Comparison of ENCODE assay signal across 8 cellular contexts in the genomic region with DNA sequence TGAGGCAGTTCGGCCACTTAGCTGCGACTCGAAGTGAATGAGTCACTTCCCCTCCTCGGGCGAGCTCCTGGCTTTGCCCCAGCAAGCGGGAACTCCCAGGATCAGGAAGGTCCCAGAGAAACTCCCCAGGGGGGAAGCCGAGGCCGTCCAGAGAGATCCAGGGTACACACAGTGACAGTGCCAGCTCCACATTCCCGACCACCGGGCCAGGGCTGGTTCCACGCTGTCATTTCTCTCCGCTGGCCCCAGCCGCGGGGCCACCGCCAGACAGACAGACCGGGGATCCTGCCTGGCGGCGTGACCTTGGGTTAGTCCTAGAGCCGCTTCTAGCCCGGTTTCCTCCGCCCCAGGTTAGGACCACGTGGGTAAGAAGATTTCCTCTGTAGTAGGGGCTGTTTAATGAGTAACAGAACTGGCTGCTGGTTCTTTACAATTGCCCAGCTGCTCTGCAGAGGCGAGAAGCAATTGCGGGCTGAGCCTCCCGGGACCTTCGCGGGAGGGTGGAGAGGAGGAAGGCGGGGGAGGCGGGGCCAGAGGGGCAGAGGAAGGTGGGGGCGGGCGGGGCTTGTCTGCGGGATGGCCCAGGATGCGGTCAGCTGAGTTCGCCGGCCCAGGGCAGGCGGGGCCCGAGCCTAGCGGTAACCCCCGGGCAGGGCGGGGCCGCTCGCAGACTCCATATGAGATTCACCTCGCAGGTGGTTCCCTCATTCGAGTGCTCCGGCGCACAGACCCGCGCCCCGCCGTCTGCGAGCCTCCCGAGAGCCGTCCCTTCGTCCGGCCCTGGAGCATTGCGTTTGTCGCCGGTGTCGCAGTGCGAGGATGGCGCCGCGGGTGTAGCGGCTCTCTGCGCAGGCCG. TPM values are rescaled to one million over a fixed set of nuclear protein-coding genes. Genes with fewer than 3 reads are reported as not detected.
DNase-seq lines count a peak whose midpoint lies in the region; ATAC-seq and TF ChIP-seq lines count a peak whose summit lies in the region.

A gene (plus strand): TSS at position 707 of the 856 bp plus-strand sequence. CDS start 5,519 bp downstream, outside the sequence.

- peak within 1 kb of the TSS; percentile 26 for H2AFZ ChIP-seq in OCI-LY3 (ENCODE audit: low read depth, low read length)

- POLR2A ChIA-PET in CD4-positive, alpha-beta memory T cell (lab: Charles Lee; ENCODE audit: partially characterized antibody), result interaction anchor here (0.6 to 3.8 kb wide), 14 partner anchors 10 to 111 kb away, joined by 3 to 62 read pairs (median 4); a partner anchor contains a TSS

- H3K4me3 ChIP-seq in CD4-positive, alpha-beta memory T cell (ENCODE audit: low read length in 2 of 2), result peak within 1 kb of the TSS; percentile 70 to 92
- H3K4me3 ChIP-seq in OCI-LY3 (ENCODE audit: low read length) (peak within 1 kb of the TSS; percentile 87), mucosa of descending colon (peak within 1 kb of the TSS; percentile 59)

- peak within 1 kb of the TSS; percentile 80 for H3K9ac ChIP-seq in OCI-LY3 (ENCODE audit: low read length)

- intact Hi-C loops in CD4-positive, alpha-beta memory T cell (cut with micrococcal nuclease), result loop anchor here (1.0 kb wide), 5 partner anchors 10 to 109 kb away; a partner anchor contains a TSS
- intact Hi-C loops in mucosa of descending colon (cut with DNase I, micrococcal nuclease), result no loop called here

- peak within 1 kb of the TSS; percentile 88 to 98 (median 94) for H3K27ac Mint-ChIP-seq in CD4-positive, alpha-beta memory T cell

- H3K4me1 Mint-ChIP-seq in CD4-positive, alpha-beta memory T cell, result peaks cover 53 to 89% (median 72%) of the 10 kb centered on the region in 4 donors

- H3K79me2 ChIP-seq in OCI-LY3 (ENCODE audit: low read length), result no peaks in the 10 kb centered on the region

- H3K27me3 ChIP-seq in CD4-positive, alpha-beta memory T cell (ENCODE audit: insufficient read depth, low read length), result no peaks in the 10 kb centered on the region
- peaks cover 28% of the 10 kb centered on the region for H3K27me3 ChIP-seq in OCI-LY3 (ENCODE audit: low read depth, low read length)

- H3K9me3 ChIP-seq in CD4-positive, alpha-beta memory T cell (ENCODE audit: control insufficient read depth in 1 of 2, low read length in 2 of 2), result no peaks in the 10 kb centered on the region
- no peaks in the 10 kb centered on the region for H3K9me3 ChIP-seq in OCI-LY3 (ENCODE audit: insufficient read depth, low read length)
- no peaks in the 10 kb centered on the region for H3K9me3 ChIP-seq in mucosa of descending colon

- H3K4me2 ChIP-seq in OCI-LY3 (ENCODE audit: low read length), result peak within 1 kb of the TSS; percentile 99

- peaks cover 34 to 40% of the 10 kb centered on the region in 2 donors for H3K36me3 Mint-ChIP-seq in CD4-positive, alpha-beta memory T cell

- DNase-seq in CD4-positive, alpha-beta memory T cell, result peak; percentile 87 to 94 (median 91)
- DNase-seq in activated T-cell treated with anti-CD3 and anti-CD28 coated beads for 1 hour (ENCODE audit: low read depth) (peak; percentile 87), epidermal melanocyte (ENCODE audit: insufficient read length, low spot score) (peak; percentile 65), mucosa of descending colon (peak; percentile 95 to 99 (median 96))
- DNase-seq in stimulated activated CD8-positive, alpha-beta memory T cell treated with anti-CD3 and anti-CD28 coated beads, Interleukin-4, amount 100 ng/mL, for 24 hours (ENCODE audit: low read depth), result peak; percentile 88

- H3K27me3 Mint-ChIP-seq in CD4-positive, alpha-beta memory T cell, result no peaks in the 10 kb centered on the region

- H3K36me3 ChIP-seq in CD4-positive, alpha-beta memory T cell (ENCODE audit: insufficient read depth, low read length), result peaks cover 20% of the 10 kb centered on the region
- H3K36me3 ChIP-seq in OCI-LY3 (replicated peaks; ENCODE audit: low read depth, low read length) (no peaks in the 10 kb centered on the region), mucosa of descending colon (ENCODE audit: low read depth) (no peaks in the 10 kb centered on the region)

- ATAC-seq in GM19397 (IDR thresholded peaks at IDR 0.05; ENCODE audit: unreplicated experiment), result peak; percentile 55
- ATAC-seq in HG03565 (IDR thresholded peaks at IDR 0.05; ENCODE audit: unreplicated experiment), result peak; percentile 48
- peak; percentile 87 for ATAC-seq in mucosa of descending colon

- no peaks in the 10 kb centered on the region for H4K20me1 ChIP-seq in OCI-LY3 (ENCODE audit: insufficient read depth, low read length)

- peak within 1 kb of the TSS; percentile 76 for H3K27ac ChIP-seq in CD4-positive, alpha-beta memory T cell (ENCODE audit: low read depth, low read length)
- peak within 1 kb of the TSS; percentile 61 for H3K27ac ChIP-seq in OCI-LY3 (ENCODE audit: low read length)

- CTCF ChIA-PET in CD4-positive, alpha-beta memory T cell (lab: Charles Lee; ENCODE audit: partially characterized antibody), result interaction anchor here (1.0 to 8.8 kb wide), 7 partner anchors 8 to 110 kb away, joined by 3 to 42 read pairs (median 4); no protein-coding TSS in a partner anchor

- H3K4me1 ChIP-seq in CD4-positive, alpha-beta memory T cell (ENCODE audit: insufficient read depth, low read length), result peaks cover 90% of the 10 kb centered on the region
- H3K4me1 ChIP-seq in OCI-LY3 (ENCODE audit: low read length) (peaks cover 41% of the 10 kb centered on the region), mucosa of descending colon (ENCODE audit: low read depth) (peaks cover 36% of the 10 kb centered on the region)

- peak within 1 kb of the TSS; percentile 89 to 97 (median 93) for H3K4me3 Mint-ChIP-seq in CD4-positive, alpha-beta memory T cell

- TF ChIP-seq CTCF in OCI-LY3 (IDR thresholded peaks at IDR 0.05; ENCODE audit: low read depth, low read length) (no peak), mucosa of descending colon (IDR thresholded peaks at IDR 0.05) (no peak)

- no peaks in the 10 kb centered on the region for H3K9me3 Mint-ChIP-seq in CD4-positive, alpha-beta memory T cell

RNA-seq across cellular contexts. Expression of the gene that starts here (rescaled TPM):
- 10 to 100 TPM; 52.7 to 54.2 TPM for total RNA-seq in CD4-positive, alpha-beta memory T cell
- 100 to 1,000 TPM; 107 to 123 TPM for polyA plus RNA-seq in CD4-positive, alpha-beta memory T cell
- total RNA-seq in mucosa of descending colon, result 10 to 100 TPM; 30.7 to 63.6 (median 51.0) TPM

Comparison
In these comparisons a context has a peak if more than half of its experiments do, and no peak if none do; other contexts are left out.
1. Peak in every context shown above with its lines: DNase-seq, ATAC-seq, H3K4me3 ChIP-seq and H3K27ac ChIP-seq.